Comparison of ENCODE assay signal across 15 cellular contexts in genomic region chr3:127083778-127084355, GRCh38.
DNase-seq lines count a peak whose midpoint lies in the region; ATAC-seq and TF ChIP-seq lines count a peak whose summit lies in the region.
"Had no signal": no experiment of that assay in that cellular context is flagged by ENCODE, and none has a peak within 500 bp of the region (broad histone marks: within the 10 kb centered on the region; RNA-seq: fewer than 3 reads in every experiment).

No MANE protein-coding gene starts in this region.

- H3K4me1 ChIP-seq in right lobe of liver, result no peaks in the 10 kb centered on the region
- no peaks in the 10 kb centered on the region for H3K4me1 ChIP-seq in aorta (ENCODE audit: control insufficient read depth in 1 of 2, insufficient read depth in 2 of 2, low read length in 2 of 2)
- H3K4me1 ChIP-seq: SJCRH30 had no signal

- no peak for TF ChIP-seq POLR2A in right lobe of liver (IDR thresholded peaks at IDR 0.05)

- H3K27me3 ChIP-seq in WERI-Rb-1 (ENCODE audit: insufficient read depth, low read depth, severe bottlenecking) (no peaks in the 10 kb centered on the region), right lobe of liver (no peaks in the 10 kb centered on the region), aorta (ENCODE audit: control insufficient read depth in 1 of 2, insufficient read depth in 2 of 2, low read length in 1 of 2) (no peaks in the 10 kb centered on the region)
- H3K27me3 ChIP-seq: SJCRH30 had no signal

- H3K27ac ChIP-seq in WERI-Rb-1 (no peak overlapping the region), right lobe of liver (no peak overlapping the region), aorta (ENCODE audit: low read depth in 1 of 2, low read length in 2 of 2) (no peak overlapping the region)
- H3K27ac ChIP-seq: SJCRH30 had no signal

- H3K36me3 ChIP-seq in WERI-Rb-1 (no peaks in the 10 kb centered on the region), right lobe of liver (no peaks in the 10 kb centered on the region), aorta (ENCODE audit: control insufficient read depth in 1 of 2, insufficient read depth in 2 of 2, low read length in 1 of 2) (no peaks in the 10 kb centered on the region)
- H3K36me3 ChIP-seq: SJCRH30 had no signal

- WGBS in right lobe of liver (ENCODE audit: insufficient coverage, low coverage, low lambda C conversion rate, missing lambda C conversion rate), result 45% methylated on average over 6 of the region's 11 CpGs
- WGBS in aorta, 2 donors, result 78% methylated on average over 11 of the region's 11 CpGs

- H3K9me3 ChIP-seq in WERI-Rb-1 (ENCODE audit: severe bottlenecking) (no peaks in the 10 kb centered on the region), right lobe of liver (no peaks in the 10 kb centered on the region), aorta (ENCODE audit: control insufficient read depth, low read length) (no peaks in the 10 kb centered on the region)
- H3K9me3 ChIP-seq: SJCRH30 had no signal

- TF ChIP-seq CTCF in WERI-Rb-1 (IDR thresholded peaks at IDR 0.05; ENCODE audit: low read depth, low read length) (peak; percentile 53), right lobe of liver (IDR thresholded peaks at IDR 0.05) (no peak)

- no peak for ATAC-seq in Right ventricle myocardium superior (ENCODE audit: poor library complexity)
- no peak for ATAC-seq in right lobe of liver
- no peak for ATAC-seq in aorta (ENCODE audit: low FRiP score)
- ATAC-seq in GM18870 (IDR thresholded peaks at IDR 0.05; ENCODE audit: unreplicated experiment), result no peak
- ATAC-seq: CD8-positive, alpha-beta T cell had no signal

- intact Hi-C loops in Right ventricle myocardium superior (cut with DNase I), result no loop called here
- intact Hi-C loops in cardiac septum (cut with DNase I), result no loop called here
- intact Hi-C loops in right lobe of liver (cut with DNase I), result no loop called here
- intact Hi-C loops in aorta (cut with DNase I), result no loop called here

- no peak overlapping the region for H3K4me3 ChIP-seq in WERI-Rb-1 (ENCODE audit: low read depth, low read length)
- H3K4me3 ChIP-seq in right lobe of liver, result no peak overlapping the region
- H3K4me3 ChIP-seq in aorta (ENCODE audit: low read length in 2 of 2), result no peak overlapping the region
- H3K4me3 ChIP-seq: SJCRH30 had no signal

- DNase-seq in Right ventricle myocardium superior, result peak; percentile 27
- DNase-seq in cardiac septum (ENCODE audit: low spot score), result no peak
- DNase-seq in WERI-Rb-1, result no peak
- DNase-seq in right lobe of liver, result peak in 2 of 3 donors; percentile 5 to 46
- DNase-seq in aorta, result peak; percentile 18 to 43
- DNase-seq in dermis blood vessel endothelial cell, result no peak
- DNase-seq: CD8-positive, alpha-beta T cell; H7; NCI-H1417 treated with DMSO at 0.1 percent for 48 hours; NCI-H2029 treated with DMSO at 0.1 percent for 48 hours; NCI-H446; NCI-H774; RPMI8226; SJCRH30 had no signal

Comparison
In these comparisons a context has a peak if more than half of its experiments do, and no peak if none do; other contexts are left out.
1. DNase-seq: peak in Right ventricle myocardium superior (single experiment), right lobe of liver (2 of 3) and aorta (2 of 2); none in cardiac septum (single experiment), WERI-Rb-1 (single experiment) and dermis blood vessel endothelial cell (single experiment).